Comparison of ENCODE assay signal across 1 cellular context in the genomic region with DNA sequence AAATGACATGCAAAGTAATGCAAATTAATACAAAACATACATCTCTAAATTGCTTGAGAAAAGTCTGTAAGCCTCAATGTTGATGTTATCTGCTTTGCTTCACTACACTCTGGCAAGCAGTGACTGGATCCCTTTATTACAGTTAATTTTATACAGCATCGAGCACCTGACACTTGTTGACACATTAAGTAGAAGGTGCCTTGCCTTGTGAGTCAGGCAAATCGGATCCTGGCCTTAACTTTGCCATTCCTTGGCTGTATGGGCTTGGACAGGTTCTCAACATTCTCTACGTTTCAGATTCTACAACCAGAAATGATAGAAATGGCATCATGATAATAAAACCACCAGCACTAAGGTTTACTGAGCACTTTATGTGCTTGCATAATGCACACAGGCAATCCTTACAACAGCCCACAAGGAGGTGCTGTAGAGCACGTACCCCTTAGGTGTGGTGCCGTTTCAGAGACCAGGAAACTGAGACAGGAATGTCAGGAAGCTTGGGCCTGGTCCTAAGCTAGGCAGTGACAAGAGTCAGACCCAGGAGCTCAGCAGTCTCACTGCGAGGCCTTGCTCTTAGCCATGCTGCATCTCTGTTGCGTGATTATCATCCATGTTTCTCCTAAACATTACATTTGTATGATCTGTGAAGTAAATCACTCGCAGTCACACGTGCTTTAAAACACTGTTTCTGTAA.
TF ChIP-seq lines count a peak whose summit lies in the region.

No MANE protein-coding gene starts in this region.

TF ChIP-seq in H1, 55 proteins besides CTCF, POLR2A, EP300 and RAD21 (continued from another document):
- TF ChIP-seq ATF2 (IDR thresholded peaks at IDR 0.05; ENCODE audit: low read length) (0 out of 2 replicates have a peak, but pooled peaks have one; percentile 72), NANOG (IDR thresholded peaks at IDR 0.05; ENCODE audit: insufficient read depth, low read depth, low read length, poor library complexity, severe bottlenecking) (no peak), MAX (IDR thresholded peaks at IDR 0.05) (peak; percentile 32; the same call in 1 of the 2 replicates), POLR2AphosphoS5 (IDR thresholded peaks at IDR 0.05; ENCODE audit: low read depth, low read length) (peak; percentile 69), HDAC2 (IDR thresholded peaks at IDR 0.05; ENCODE audit: borderline replicate concordance in 1 of 2, low read depth in 2 of 2, low read length in 2 of 2) (0 out of 4 replicates have a peak, but pooled peaks of 1 of the 2 experiments have one; percentile 19), POU5F1 (IDR thresholded peaks at IDR 0.05; ENCODE audit: low read depth, low read length) (0 out of 2 replicates have a peak, but pooled peaks have one; percentile 23), CEBPB (IDR thresholded peaks at IDR 0.05; ENCODE audit: low read depth, low read length) (peak; percentile 72), KDM4A (IDR thresholded peaks at IDR 0.05; ENCODE audit: low read depth, low read length, severe bottlenecking) (no peak), TEAD4 (IDR thresholded peaks at IDR 0.05; ENCODE audit: low read depth, low read length) (peak; percentile 88), SIN3A (conservative IDR thresholded peaks at IDR 0.05 in 1 of 2, IDR thresholded peaks at IDR 0.05 in 1 of 2; ENCODE audit: low read depth in 1 of 2, low read length in 2 of 2) (0 out of 4 replicates have a peak, but pooled peaks of 1 of the 2 experiments have one; percentile 31), SP1 (IDR thresholded peaks at IDR 0.05; ENCODE audit: low read depth, low read length) (0 out of 2 replicates have a peak, but pooled peaks have one; percentile 32), TAF7 (optimal IDR thresholded peaks at IDR 0.05; ENCODE audit: borderline replicate concordance, low read depth, low read length) (peak; percentile 35)
TF ChIP-seq in H1: peak in this region for 12.
